ENCODE assay signal across 9 cellular contexts in genomic region chr4:54439831-54440243, GRCh38.
A peak's percentile ranks its signal among the peaks of the same experiment; 100 is the strongest.
DNase-seq lines count a peak whose midpoint lies in the region; ATAC-seq and TF ChIP-seq lines count a peak whose summit lies in the region.
"Had no signal": no experiment of that assay in that cellular context is flagged by ENCODE, and none has a peak within 500 bp of the region (broad histone marks: within the 10 kb centered on the region; RNA-seq: fewer than 3 reads in every experiment).

No MANE protein-coding gene starts in this region.

- H3K27me3 ChIP-seq in BE2C: no peaks in the 10 kb centered on the region
- H3K27me3 ChIP-seq: tibial nerve had no signal

- DNase-seq in BE2C (peak; percentile 22), NCI-H2227 (lab: John Stamatoyannopoulos, UW; ENCODE audit: unreplicated experiment) (peak; percentile 48), caudate nucleus (lab: John Stamatoyannopoulos, UW) (peak in 36 of 61 donors; percentile 1 to 51 (median 14)), medulla oblongata (ENCODE audit: extremely low spot score) (peak; percentile 57), DMS79 (lab: John Stamatoyannopoulos, UW) (no peak)
- no peak for DNase-seq in activated CD4-positive, alpha-beta T cell treated with anti-CD3 and anti-CD28 coated beads for 1 hour

- ATAC-seq in HG03108 (IDR thresholded peaks at IDR 0.05; ENCODE audit: unreplicated experiment): no peak
- no peak for ATAC-seq in HG03457 (IDR thresholded peaks at IDR 0.05; ENCODE audit: unreplicated experiment)

- TF ChIP-seq CTCF in BE2C (IDR thresholded peaks at IDR 0.05; ENCODE audit: low read depth, low read length): no peak

- peak overlapping the region; percentile 55 for H3K27ac ChIP-seq in caudate nucleus (ENCODE audit: low read depth, low read length)

- H3K4me3 ChIP-seq in BE2C (ENCODE audit: low read depth, low read length): peak overlapping the region; percentile 13

- H3K9me3 ChIP-seq in BE2C: no peaks in the 10 kb centered on the region
- H3K9me3 ChIP-seq: tibial nerve had no signal

- H3K4me1 ChIP-seq in BE2C: no peaks in the 10 kb centered on the region

- H3K36me3 ChIP-seq in BE2C: no peaks in the 10 kb centered on the region
- H3K36me3 ChIP-seq: tibial nerve had no signal

Comparison
In these comparisons a context has a peak if more than half of its experiments do, and no peak if none do; other contexts are left out.
1. DNase-seq: peak in BE2C (single experiment), NCI-H2227 (single experiment), caudate nucleus (36 of 61) and medulla oblongata (single experiment); none in DMS79 (single experiment) and activated CD4-positive, alpha-beta T cell treated with anti-CD3 and anti-CD28 coated beads for 1 hour (single experiment).